29 cellular contexts compared by ENCODE assay signal in genomic region chr9:14788846-14789245, GRCh38.
"Had no signal": no experiment of that assay in that cellular context is flagged by ENCODE, and none has a peak within 500 bp of the region (broad histone marks: within the 10 kb centered on the region; RNA-seq: fewer than 3 reads in every experiment).

No MANE protein-coding gene starts in this region.

- H3K27ac Mint-ChIP-seq: stimulated activated effector memory CD8-positive, alpha-beta T cell treated with anti-CD3 and anti-CD28 coated beads, Interleukin-12 subunit alpha, Interleukin-12 subunit beta, amount 100 ng/mL, for 72 hours; stimulated activated memory B cell treated with anti-CD40 and anti-IgM and Interleukin-4, amounts not matched to agents 10 μg/mL and 1 μg/mL and 100 μg/mL, for 72 hours; stimulated activated naive B cell treated with anti-CD40 and anti-IgM and Interleukin-4, amounts not matched to agents 10 μg/mL and 1 μg/mL and 100 μg/mL, for 72 hours; stimulated activated naive CD8-positive, alpha-beta T cell treated with anti-CD3 and anti-CD28 coated beads, Interleukin-15, amount 100 ng/mL, for 72 hours; stimulated activated naive CD8-positive, alpha-beta T cell treated with anti-CD3 and anti-CD28 coated beads, Interleukin-15, Interleukin-2, amounts not matched to agents 100 ng/mL and 50 ng/mL, for 24 hours; type B pancreatic cell had no signal

- H3K9me3 Mint-ChIP-seq: stimulated activated effector memory CD8-positive, alpha-beta T cell treated with anti-CD3 and anti-CD28 coated beads, Interleukin-12 subunit alpha, Interleukin-12 subunit beta, amount 100 ng/mL, for 72 hours; stimulated activated naive CD8-positive, alpha-beta T cell treated with anti-CD3 and anti-CD28 coated beads, Interleukin-15, amount 100 ng/mL, for 72 hours; stimulated activated naive CD8-positive, alpha-beta T cell treated with anti-CD3 and anti-CD28 coated beads, Interleukin-15, Interleukin-2, amounts not matched to agents 100 ng/mL and 50 ng/mL, for 24 hours; type B pancreatic cell had no signal

- ATAC-seq: stimulated activated effector memory CD8-positive, alpha-beta T cell treated with anti-CD3 and anti-CD28 coated beads, Interleukin-12 subunit alpha, Interleukin-12 subunit beta, amount 100 ng/mL, for 72 hours; stimulated activated memory B cell treated with anti-CD40 and anti-IgM and Interleukin-4, amounts not matched to agents 10 μg/mL and 1 μg/mL and 100 μg/mL, for 72 hours; stimulated activated naive B cell treated with anti-CD40 and anti-IgM and Interleukin-4, amounts not matched to agents 10 μg/mL and 1 μg/mL and 100 μg/mL, for 72 hours; stimulated activated naive CD8-positive, alpha-beta T cell treated with anti-CD3 and anti-CD28 coated beads, Interleukin-15, amount 100 ng/mL, for 72 hours; stimulated activated naive CD8-positive, alpha-beta T cell treated with anti-CD3 and anti-CD28 coated beads, Interleukin-15, Interleukin-2, amounts not matched to agents 100 U/mL and 50 U/mL, for 24 hours; upper lobe of right lung had no signal

- H3K9me3 ChIP-seq: stomach, suprapubic skin, testis, thoracic aorta, thyroid gland, tibial artery, tibial nerve, transverse colon, upper lobe of left lung, upper lobe of right lung, uterus, vagina had no signal

- H3K4me3 Mint-ChIP-seq: stimulated activated effector memory CD8-positive, alpha-beta T cell treated with anti-CD3 and anti-CD28 coated beads, Interleukin-12 subunit alpha, Interleukin-12 subunit beta, amount 100 ng/mL, for 72 hours; stimulated activated memory B cell treated with anti-CD40 and anti-IgM and Interleukin-4, amounts not matched to agents 10 μg/mL and 1 μg/mL and 100 μg/mL, for 72 hours; stimulated activated naive B cell treated with anti-CD40 and anti-IgM and Interleukin-4, amounts not matched to agents 10 μg/mL and 1 μg/mL and 100 μg/mL, for 72 hours; stimulated activated naive CD8-positive, alpha-beta T cell treated with anti-CD3 and anti-CD28 coated beads, Interleukin-15, amount 100 ng/mL, for 72 hours; stimulated activated naive CD8-positive, alpha-beta T cell treated with anti-CD3 and anti-CD28 coated beads, Interleukin-15, Interleukin-2, amounts not matched to agents 100 ng/mL and 50 ng/mL, for 24 hours; type B pancreatic cell had no signal

- H3K27me3 ChIP-seq: stomach, suprapubic skin, testis, thyroid gland, tibial artery, tibial nerve, transverse colon, upper lobe of left lung, upper lobe of right lung, uterus, vagina had no signal

- H3K4me3 ChIP-seq: stomach, suprapubic skin, testis, thoracic aorta, thyroid gland, tibial artery, tibial nerve, transverse colon, upper lobe of left lung, upper lobe of right lung, uterus, vagina had no signal

- H3K27me3 Mint-ChIP-seq: type B pancreatic cell had no signal

- H3K4me1 ChIP-seq: stomach, suprapubic skin, testis, thyroid gland, tibial nerve, transverse colon, upper lobe of left lung, upper lobe of right lung, uterus, vagina had no signal

- DNase-seq: stimulated activated CD4-positive, alpha-beta T cell treated with anti-CD3 and anti-CD28 coated beads, Interleukin-2, amount 100 ng/mL, for 48 hours; stimulated activated CD4-positive, alpha-beta T cell treated with anti-CD3 and anti-CD28 coated beads, Interleukin-4, amount 100 ng/mL, for 1 hour; stimulated activated CD4-positive, alpha-beta T cell treated with anti-CD3 and anti-CD28 coated beads, Interleukin-4, amount 100 ng/mL, for 24 hours; stimulated activated CD4-positive, alpha-beta T cell treated with anti-CD3 and anti-CD28 coated beads, Interleukin-4, amount 100 ng/mL, for 4 hours; stimulated activated CD8-positive, alpha-beta memory T cell treated with anti-CD3 and anti-CD28 coated beads, Interleukin-4, amount 100 ng/mL, for 48 hours; stimulated activated naive B cell treated with anti-CD40 and anti-IgM and Interleukin-4, amounts not matched to agents 10 μg/mL and 1 μg/mL and 100 μg/mL, for 72 hours; stimulated activated naive CD4-positive, alpha-beta T cell; stimulated activated naive CD4-positive, alpha-beta T cell treated with Interleukin-2 at 50 U/mL for 16 hours; stimulated activated naive CD8-positive, alpha-beta T cell treated with anti-CD3 and anti-CD28 coated beads, Interleukin-15, amount 100 ng/mL, for 72 hours; stimulated activated naive CD8-positive, alpha-beta T cell treated with anti-CD3 and anti-CD28 coated beads, Interleukin-15, Interleukin-2, amounts not matched to agents 100 U/mL and 50 U/mL, for 24 hours; stomach; substantia nigra; testis; thyroid gland; tibial artery; transverse colon; trophoblast cell; upper lobe of left lung; upper lobe of right lung; uterus had no signal

- H3K36me3 ChIP-seq: stomach, suprapubic skin, thyroid gland, transverse colon, upper lobe of left lung, upper lobe of right lung, vagina had no signal

- H3K27ac ChIP-seq: stomach, suprapubic skin, testis, thoracic aorta, thyroid gland, tibial artery, tibial nerve, transverse colon, upper lobe of left lung, upper lobe of right lung, uterus, vagina had no signal

- H3K4me1 Mint-ChIP-seq: stimulated activated effector memory CD8-positive, alpha-beta T cell treated with anti-CD3 and anti-CD28 coated beads, Interleukin-12 subunit alpha, Interleukin-12 subunit beta, amount 100 ng/mL, for 72 hours; stimulated activated memory B cell treated with anti-CD40 and anti-IgM and Interleukin-4, amounts not matched to agents 10 μg/mL and 1 μg/mL and 100 μg/mL, for 72 hours; stimulated activated naive B cell treated with anti-CD40 and anti-IgM and Interleukin-4, amounts not matched to agents 10 μg/mL and 1 μg/mL and 100 μg/mL, for 72 hours; stimulated activated naive CD8-positive, alpha-beta T cell treated with anti-CD3 and anti-CD28 coated beads, Interleukin-15, amount 100 ng/mL, for 72 hours had no signal

- H3K36me3 Mint-ChIP-seq: stimulated activated effector memory CD8-positive, alpha-beta T cell treated with anti-CD3 and anti-CD28 coated beads, Interleukin-12 subunit alpha, Interleukin-12 subunit beta, amount 100 ng/mL, for 72 hours; stimulated activated memory B cell treated with anti-CD40 and anti-IgM and Interleukin-4, amounts not matched to agents 10 μg/mL and 1 μg/mL and 100 μg/mL, for 72 hours; stimulated activated naive B cell treated with anti-CD40 and anti-IgM and Interleukin-4, amounts not matched to agents 10 μg/mL and 1 μg/mL and 100 μg/mL, for 72 hours had no signal

- FAIRE-seq: urothelium cell line had no signal
